8 cellular contexts compared by ENCODE assay signal in the genomic region with DNA sequence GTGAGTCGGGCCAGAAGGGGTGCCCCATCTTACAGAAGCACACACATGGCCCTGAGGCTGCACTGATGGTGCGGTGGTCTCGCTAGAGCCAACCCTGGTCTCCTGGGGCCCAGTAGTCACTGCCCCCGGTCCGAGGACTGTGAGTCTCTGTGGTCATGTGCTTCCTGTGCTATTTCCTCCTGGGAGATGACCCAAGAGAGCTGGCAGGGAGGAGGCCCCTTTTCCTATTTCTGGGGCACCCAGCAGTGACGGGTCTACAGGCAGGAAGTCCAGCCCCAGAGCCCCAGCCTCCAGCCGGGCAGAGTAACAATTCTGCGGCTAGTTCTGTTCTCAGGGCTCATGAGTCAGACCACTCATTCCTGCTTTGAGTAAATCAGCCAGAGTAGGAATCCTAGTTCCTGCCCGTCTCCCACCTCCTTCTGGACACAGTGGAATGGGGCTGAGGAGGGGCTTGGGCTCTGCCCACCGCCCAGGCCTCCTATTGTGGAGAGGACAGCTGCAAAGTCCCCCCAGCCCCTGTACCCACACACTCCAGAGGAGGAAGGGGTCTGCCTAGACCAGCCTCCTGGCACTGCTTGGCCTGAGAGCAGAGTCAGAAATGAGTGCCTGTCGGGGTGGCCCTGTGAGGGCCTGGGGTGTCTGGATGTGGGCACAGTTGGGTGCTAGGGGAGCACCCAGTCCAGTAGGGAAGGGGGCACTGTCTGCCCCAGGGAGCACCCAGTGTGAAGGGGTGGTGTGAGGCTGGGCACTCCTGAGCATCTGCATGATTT.
DNase-seq lines count a peak whose midpoint lies in the region; ATAC-seq and TF ChIP-seq lines count a peak whose summit lies in the region.

No MANE protein-coding gene starts in this region.

- H3K9me3 ChIP-seq in esophagus (ENCODE audit: control insufficient read depth in 2 of 2, insufficient read depth in 1 of 2, low read depth in 1 of 2, low read length in 1 of 2) = no peaks in the 10 kb centered on the region

- H3K4me1 Mint-ChIP-seq in natural killer cell = peaks cover 54 to 89% of the 10 kb centered on the region in 2 donors

- intact Hi-C loops in natural killer cell (cut with micrococcal nuclease) = loop anchor here (2.0 kb wide), 1 partner anchor 22 kb away; no protein-coding TSS in a partner anchor

- no peaks in the 10 kb centered on the region for H3K27me3 Mint-ChIP-seq in natural killer cell (ENCODE audit: low read depth in 2 of 2)

- peak; percentile 41 for ATAC-seq in HG03060 (IDR thresholded peaks at IDR 0.05; ENCODE audit: low read depth, unreplicated experiment)
- peak; percentile 71 to 82 (median 80) for ATAC-seq in natural killer cell

- H3K9me3 Mint-ChIP-seq in natural killer cell = no peaks in the 10 kb centered on the region

- DNase-seq in stimulated activated CD4-positive, alpha-beta T cell treated with anti-CD3 and anti-CD28 coated beads, Interleukin-15, amount 100 ng/mL, for 24 hours = peak; percentile 37
- DNase-seq in stimulated activated CD4-positive, alpha-beta T cell treated with anti-CD3 and anti-CD28 coated beads, Interleukin-2, amount 100 ng/mL, for 24 hours = no peak
- DNase-seq in SKM-1 treated with dmso at 0.1 percent for 144 hours (lab: John Stamatoyannopoulos, UW; ENCODE audit: unreplicated experiment) (peak; percentile 93), natural killer cell (peak; percentile 43), NCI-H2107 (lab: John Stamatoyannopoulos, UW) (no peak), DMS153 treated with DMSO at 0.1 percent for 48 hours (lab: John Stamatoyannopoulos, UW; ENCODE audit: unreplicated experiment) (no peak)

- peak overlapping the region; percentile 68 for H3K4me3 Mint-ChIP-seq in natural killer cell

- peaks cover 0 to 17% of the 10 kb centered on the region in 2 donors for H3K36me3 ChIP-seq in esophagus (ENCODE audit: control insufficient read depth in 2 of 2, insufficient read depth in 2 of 2, low read length in 1 of 2)

- no peak overlapping the region for H3K4me3 ChIP-seq in esophagus (ENCODE audit: low read depth in 1 of 2, low read length in 2 of 2)

- H3K27ac Mint-ChIP-seq in natural killer cell = peak overlapping the region; percentile 88 to 95

- peaks cover 19 to 56% of the 10 kb centered on the region in 2 donors for H3K4me1 ChIP-seq in esophagus (ENCODE audit: control insufficient read depth in 2 of 2, insufficient read depth in 2 of 2, low read length in 1 of 2)

- H3K27me3 ChIP-seq in esophagus (ENCODE audit: control insufficient read depth in 1 of 2, insufficient read depth in 2 of 2, low read length in 2 of 2) = no peaks in the 10 kb centered on the region

- peak overlapping the region; percentile 91 to 92 for H3K27ac ChIP-seq in esophagus (ENCODE audit: low read depth in 2 of 2, low read length in 1 of 2)

- no peak for TF ChIP-seq CTCF in natural killer cell (IDR thresholded peaks at IDR 0.05)

- no peaks in the 10 kb centered on the region for H3K36me3 Mint-ChIP-seq in natural killer cell

- 51 to 56% methylated on average over 11 of the region's 11 CpGs for WGBS in esophagus, 2 donors

Comparison
In these comparisons a context has a peak if more than half of its experiments do, and no peak if none do; other contexts are left out.
1. DNase-seq: peak in stimulated activated CD4-positive, alpha-beta T cell treated with anti-CD3 and anti-CD28 coated beads, Interleukin-15, amount 100 ng/mL, for 24 hours (single experiment), SKM-1 treated with dmso at 0.1 percent for 144 hours (single experiment) and natural killer cell (single experiment); none in stimulated activated CD4-positive, alpha-beta T cell treated with anti-CD3 and anti-CD28 coated beads, Interleukin-2, amount 100 ng/mL, for 24 hours (0 of 2), NCI-H2107 (single experiment) and DMS153 treated with DMSO at 0.1 percent for 48 hours (single experiment).